In the genomic region with DNA sequence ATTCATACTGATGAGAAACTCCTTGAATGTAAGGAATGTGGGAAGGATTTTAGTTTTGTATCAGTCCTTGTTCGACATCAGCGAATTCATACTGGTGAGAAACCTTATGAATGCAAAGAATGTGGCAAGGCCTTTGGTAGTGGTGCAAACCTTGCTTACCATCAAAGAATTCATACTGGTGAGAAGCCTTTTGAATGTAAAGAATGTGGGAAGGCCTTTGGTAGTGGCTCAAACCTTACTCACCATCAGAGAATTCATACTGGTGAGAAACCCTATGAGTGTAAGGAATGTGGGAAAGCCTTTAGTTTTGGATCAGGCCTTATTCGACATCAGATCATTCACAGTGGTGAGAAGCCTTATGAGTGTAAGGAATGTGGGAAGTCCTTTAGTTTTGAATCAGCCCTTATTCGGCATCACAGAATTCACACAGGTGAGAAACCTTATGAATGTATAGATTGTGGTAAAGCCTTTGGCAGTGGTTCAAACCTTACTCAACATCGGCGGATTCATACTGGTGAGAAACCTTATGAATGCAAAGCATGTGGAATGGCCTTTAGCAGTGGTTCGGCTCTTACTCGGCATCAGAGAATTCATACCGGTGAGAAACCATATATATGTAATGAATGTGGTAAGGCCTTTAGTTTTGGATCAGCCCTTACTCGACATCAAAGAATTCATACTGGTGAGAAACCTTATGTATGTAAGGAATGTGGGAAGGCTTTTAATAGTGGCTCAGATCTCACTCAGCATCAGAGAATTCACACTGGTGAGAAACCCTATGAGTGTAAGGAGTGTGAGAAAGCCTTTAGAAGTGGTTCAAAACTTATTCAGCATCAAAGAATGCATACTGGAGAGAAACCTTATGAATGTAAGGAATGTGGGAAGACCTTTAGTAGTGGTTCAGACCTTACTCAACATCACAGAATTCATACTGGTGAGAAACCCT, we compare ENCODE assay signal across 19 cellular contexts. TPM values are rescaled to one million over a fixed set of nuclear protein-coding genes. Genes with fewer than 3 reads are reported as not detected.
DNase-seq lines count a peak whose midpoint lies in the region; ATAC-seq, FAIRE-seq and TF ChIP-seq lines count a peak whose summit lies in the region.
"Had no signal": no experiment of that assay in that cellular context is flagged by ENCODE, and none has a peak within 500 bp of the region (broad histone marks: within the 10 kb centered on the region; RNA-seq: fewer than 3 reads in every experiment).

No MANE protein-coding gene starts in this region.

- no peaks in the 10 kb centered on the region for H3K27me3 Mint-ChIP-seq in CD8-positive, alpha-beta memory T cell
- no peaks in the 10 kb centered on the region for H3K27me3 Mint-ChIP-seq in activated T-cell treated with anti-CD3 and anti-CD28 coated beads, Interleukin-2, amount 50 U/mL, for 72 hours (ENCODE audit: low read depth)
- H3K27me3 Mint-ChIP-seq: activated B cell treated with CpG ODN at 0.5 μM for 24 hours, T-helper 17 cell had no signal

- no peak overlapping the region for H3K9ac ChIP-seq in kidney (ENCODE audit: low read length in 2 of 2)

- H3K9me3 Mint-ChIP-seq in CD8-positive, alpha-beta memory T cell = peaks cover 44 to 87% (median 84%) of the 10 kb centered on the region in 5 donors
- peaks cover 22 to 23% of the 10 kb centered on the region in 2 donors for H3K9me3 Mint-ChIP-seq in activated T-cell treated with anti-CD3 and anti-CD28 coated beads, Interleukin-2, amount 50 U/mL, for 72 hours

- peak overlapping the region; percentile 2 for H3K4me3 ChIP-seq in CD8-positive, alpha-beta memory T cell (ENCODE audit: low read length)
- H3K4me3 ChIP-seq in kidney (ENCODE audit: low read length in 2 of 2) = peak overlapping the region; percentile 0 to 46
- H3K4me3 ChIP-seq: gastroesophageal sphincter, HAP-1, left lung, testis had no signal

- peaks cover 33% of the 10 kb centered on the region for H3K36me3 ChIP-seq in CD8-positive, alpha-beta memory T cell (ENCODE audit: insufficient read depth, low read length)
- peaks cover 22 to 30% of the 10 kb centered on the region in 2 donors for H3K36me3 ChIP-seq in kidney (ENCODE audit: control insufficient read depth in 1 of 2, insufficient read depth in 2 of 2, low read length in 2 of 2)
- H3K36me3 ChIP-seq: adrenal gland, HAP-1 had no signal

- no peaks in the 10 kb centered on the region for H3K27me3 ChIP-seq in CD8-positive, alpha-beta memory T cell (ENCODE audit: insufficient read depth, low read length, poor library complexity, severe bottlenecking)
- H3K27me3 ChIP-seq: adrenal gland, gastroesophageal sphincter, left lung, testis had no signal

- H3K4me3 Mint-ChIP-seq in CD8-positive, alpha-beta memory T cell = no peak overlapping the region
- no peak overlapping the region for H3K4me3 Mint-ChIP-seq in activated T-cell treated with anti-CD3 and anti-CD28 coated beads, Interleukin-2, amount 50 U/mL, for 72 hours
- H3K4me3 Mint-ChIP-seq: activated B cell treated with CpG ODN at 0.5 μM for 24 hours, T-helper 17 cell had no signal

- DNase-seq in CD8-positive, alpha-beta memory T cell = no peak
- peak; percentile 88 for DNase-seq in RKO (ENCODE audit: low spot score)
- DNase-seq in kidney = no peak
- no peak for DNase-seq in activated T-cell treated with anti-CD3 and anti-CD28 coated beads, Interleukin-2, amount 50 U/mL, for 72 hours
- no peak for DNase-seq in NCI-H1105 (lab: John Stamatoyannopoulos, UW)
- no peak for DNase-seq in activated CD4-positive, alpha-beta T cell treated with anti-CD3 and anti-CD28 coated beads for 48 hours
- DNase-seq: activated B cell treated with CpG ODN at 0.5 μM for 24 hours; adrenal gland; left lung; NCI-H1694; NCI-H446 treated with DMSO at 0.1 percent for 48 hours; SHP77 treated with DMSO at 0.1 percent for 48 hours; stimulated activated CD4-positive, alpha-beta T cell treated with anti-CD3 and anti-CD28 coated beads, Interleukin-4, amount 100 ng/mL, for 1 hour; stimulated activated CD8-positive, alpha-beta memory T cell treated with anti-CD3 and anti-CD28 coated beads, Interleukin-4, amount 100 ng/mL, for 48 hours; T-helper 17 cell; testis had no signal

- intact Hi-C loops in kidney (cut with DNase I) = no loop called here

- no peak for TF ChIP-seq CTCF in kidney (IDR thresholded peaks at IDR 0.05; ENCODE audit: borderline replicate concordance, extremely low read depth, insufficient read depth)

- H3K4me1 Mint-ChIP-seq in CD8-positive, alpha-beta memory T cell = no peaks in the 10 kb centered on the region
- H3K4me1 Mint-ChIP-seq in activated T-cell treated with anti-CD3 and anti-CD28 coated beads, Interleukin-2, amount 50 U/mL, for 72 hours (ENCODE audit: low read depth) = no peaks in the 10 kb centered on the region
- H3K4me1 Mint-ChIP-seq: activated B cell treated with CpG ODN at 0.5 μM for 24 hours, T-helper 17 cell had no signal

- H3K36me3 Mint-ChIP-seq in CD8-positive, alpha-beta memory T cell = peaks cover 41 to 74% (median 73%) of the 10 kb centered on the region in 3 donors
- H3K36me3 Mint-ChIP-seq in activated T-cell treated with anti-CD3 and anti-CD28 coated beads, Interleukin-2, amount 50 U/mL, for 72 hours (ENCODE audit: insufficient read depth in 2 of 2) = peaks cover 42 to 67% of the 10 kb centered on the region in 2 donors

- CTCF ChIA-PET in CD8-positive, alpha-beta memory T cell (lab: Charles Lee) = no interaction called here

- no peak for FAIRE-seq in kidney (lab: Jason Lieb, UNC)
- FAIRE-seq: endothelial cell of umbilical vein had no signal

- POLR2A ChIA-PET in CD8-positive, alpha-beta memory T cell (lab: Charles Lee) = no interaction called here

- no peak overlapping the region for H3K27ac ChIP-seq in CD8-positive, alpha-beta memory T cell (ENCODE audit: low read depth, low read length)
- H3K27ac ChIP-seq in kidney (ENCODE audit: low read depth in 2 of 2, low read length in 2 of 2) = no peak overlapping the region
- H3K27ac ChIP-seq: adrenal gland, gastroesophageal sphincter, left lung, testis had no signal

- ATAC-seq in activated T-cell treated with anti-CD3 and anti-CD28 coated beads, Interleukin-2, amount 50 U/mL, for 72 hours (replicated peaks in 1 of 2) = no peak
- ATAC-seq: gastroesophageal sphincter, left lung, T-helper 17 cell had no signal

- H3K9me3 ChIP-seq in CD8-positive, alpha-beta memory T cell (ENCODE audit: low read length) = peaks cover 59% of the 10 kb centered on the region
- H3K9me3 ChIP-seq in kidney (ENCODE audit: control insufficient read depth in 1 of 2, low read length in 2 of 2) = peaks cover 60 to 77% of the 10 kb centered on the region in 2 donors
- H3K9me3 ChIP-seq: testis had no signal

- no peak overlapping the region for H3K27ac Mint-ChIP-seq in CD8-positive, alpha-beta memory T cell
- no peak overlapping the region for H3K27ac Mint-ChIP-seq in activated T-cell treated with anti-CD3 and anti-CD28 coated beads, Interleukin-2, amount 50 U/mL, for 72 hours
- H3K27ac Mint-ChIP-seq: activated B cell treated with CpG ODN at 0.5 μM for 24 hours, T-helper 17 cell had no signal

- H3K4me1 ChIP-seq in CD8-positive, alpha-beta memory T cell (ENCODE audit: insufficient read depth, low read length) = no peaks in the 10 kb centered on the region
- no peaks in the 10 kb centered on the region for H3K4me1 ChIP-seq in kidney (ENCODE audit: control insufficient read depth in 1 of 2, insufficient read depth in 1 of 2, low read depth in 1 of 2, low read length in 2 of 2)
- H3K4me1 ChIP-seq: adrenal gland, gastroesophageal sphincter, HAP-1, left lung, testis had no signal

RNA-seq across cellular contexts. Expression of a gene that starts 26.6 kb away (rescaled TPM):
- 1 to 10 TPM; 3.9 to 4.9 TPM for total RNA-seq in CD8-positive, alpha-beta memory T cell
- 5.2 TPM for polyA plus RNA-seq in CD8-positive, alpha-beta memory T cell
- total RNA-seq in kidney = 8.5 TPM
- 2.0 TPM for polyA plus RNA-seq in kidney (ENCODE audit: insufficient read depth, low read depth, low replicate concordance)
- total RNA-seq in activated T-cell treated with anti-CD3 and anti-CD28 coated beads, Interleukin-2, amount 50 U/mL, for 72 hours = 1 to 10 TPM; 6.1 to 9.9 TPM

RNA-seq across cellular contexts. Expression of a gene that starts 38.8 kb away (rescaled TPM):
- 1 to 10 TPM; 5.9 to 7.7 TPM for total RNA-seq in CD8-positive, alpha-beta memory T cell
- polyA plus RNA-seq in CD8-positive, alpha-beta memory T cell = 4.9 TPM
- total RNA-seq in kidney = 4.4 TPM
- 1.2 TPM for polyA plus RNA-seq in kidney (ENCODE audit: insufficient read depth, low read depth, low replicate concordance)
- total RNA-seq in activated T-cell treated with anti-CD3 and anti-CD28 coated beads, Interleukin-2, amount 50 U/mL, for 72 hours = 1 to 10 TPM; 7.4 to 9.0 TPM

RNA-seq across cellular contexts. Expression of a gene that starts 38.9 kb away (rescaled TPM):
- 10 to 100 TPM in 1 of 2 experiments, 1 to 10 TPM in 1; 8.7 to 10.4 TPM for total RNA-seq in CD8-positive, alpha-beta memory T cell
- polyA plus RNA-seq in CD8-positive, alpha-beta memory T cell = 10.9 TPM
- total RNA-seq in kidney = 13.1 TPM
- 6.5 TPM for polyA plus RNA-seq in kidney (ENCODE audit: insufficient read depth, low read depth, low replicate concordance)
- 10 to 100 TPM; 15.4 to 17.9 TPM for total RNA-seq in activated T-cell treated with anti-CD3 and anti-CD28 coated beads, Interleukin-2, amount 50 U/mL, for 72 hours

RNA-seq across cellular contexts. Expression of a gene that starts 39.1 kb away (rescaled TPM):
- 1 to 10 TPM; 6.4 to 7.0 TPM for total RNA-seq in CD8-positive, alpha-beta memory T cell
- 6.8 TPM for polyA plus RNA-seq in CD8-positive, alpha-beta memory T cell
- 9.5 TPM for total RNA-seq in kidney
- polyA plus RNA-seq in kidney (ENCODE audit: insufficient read depth, low read depth, low replicate concordance) = 4.6 TPM
- total RNA-seq in activated T-cell treated with anti-CD3 and anti-CD28 coated beads, Interleukin-2, amount 50 U/mL, for 72 hours = 1 to 10 TPM; 6.5 to 8.5 TPM
